23 cellular contexts compared by ENCODE assay signal in genomic region chr6:127532991-127533390, GRCh38. TPM values are rescaled to one million over a fixed set of nuclear protein-coding genes. Genes with fewer than 3 reads are reported as not detected.
"Had no signal": no experiment of that assay in that cellular context is flagged by ENCODE, and none has a peak within 500 bp of the region (broad histone marks: within the 10 kb centered on the region; RNA-seq: fewer than 3 reads in every experiment).

No MANE protein-coding gene starts in this region.

- H3K36me3 ChIP-seq: colonic mucosa, stomach, upper lobe of right lung had no signal

- H3K9me3 ChIP-seq: body of pancreas, colonic mucosa, stomach, upper lobe of right lung had no signal

- H3K27me3 ChIP-seq: body of pancreas, colonic mucosa had no signal

- H3K4me3 Mint-ChIP-seq: activated B cell treated with CpG ODN at 0.5 μM for 24 hours; activated CD4-positive, alpha-beta memory T cell treated with anti-CD3 and anti-CD28 coated beads for 36 hours; activated naive CD8-positive, alpha-beta T cell; activated T-helper 1 cell treated with anti-CD3 and anti-CD28 coated beads, Interleukin-12 subunit alpha, Interleukin-12 subunit beta, Interleukin-2, Interleukin-4 antibody, amounts not matched to agents 30 ng/mL and 10 ng/mL and 1 ng/mL, durations not matched to agents 14 hours and 24 hours and 36 hours; mesothelial cell of epicardium; natural killer cell treated with Interleukin-12 subunit alpha and Interleukin-12 subunit beta and Interleukin-15 and Interleukin-18, amount 100 ng/mL, for 72 hours; stimulated activated effector memory CD8-positive, alpha-beta T cell treated with anti-CD3 and anti-CD28 coated beads, Interleukin-12 subunit alpha, Interleukin-12 subunit beta, amount 100 ng/mL, for 72 hours had no signal

- H3K27ac ChIP-seq: body of pancreas, colonic mucosa, foreskin keratinocyte, parathyroid adenoma, stomach, upper lobe of right lung had no signal

- H3K36me3 Mint-ChIP-seq: activated CD4-positive, alpha-beta memory T cell treated with anti-CD3 and anti-CD28 coated beads for 36 hours; activated naive CD8-positive, alpha-beta T cell; mesothelial cell of epicardium; natural killer cell treated with Interleukin-12 subunit alpha and Interleukin-12 subunit beta and Interleukin-15 and Interleukin-18, amount 100 ng/mL, for 72 hours; stimulated activated effector memory CD8-positive, alpha-beta T cell treated with anti-CD3 and anti-CD28 coated beads, Interleukin-12 subunit alpha, Interleukin-12 subunit beta, amount 100 ng/mL, for 72 hours had no signal

- H3K4me3 ChIP-seq: body of pancreas, colonic mucosa, lung, stomach, upper lobe of right lung had no signal

- H3K4me1 Mint-ChIP-seq: activated B cell treated with CpG ODN at 0.5 μM for 24 hours; mesothelial cell of epicardium; stimulated activated effector memory CD8-positive, alpha-beta T cell treated with anti-CD3 and anti-CD28 coated beads, Interleukin-12 subunit alpha, Interleukin-12 subunit beta, amount 100 ng/mL, for 72 hours had no signal

- ATAC-seq: body of pancreas; foreskin keratinocyte; natural killer cell treated with Interleukin-12 subunit alpha and Interleukin-12 subunit beta and Interleukin-15 and Interleukin-18, amount 100 ng/mL, for 72 hours; sciatic nerve; stimulated activated effector memory CD8-positive, alpha-beta T cell treated with anti-CD3 and anti-CD28 coated beads, Interleukin-12 subunit alpha, Interleukin-12 subunit beta, amount 100 ng/mL, for 72 hours; upper lobe of right lung had no signal

- H3K9ac ChIP-seq: parathyroid adenoma had no signal

- DNase-seq: activated B cell treated with CpG ODN at 0.5 μM for 24 hours; activated CD4-positive, alpha-beta memory T cell treated with anti-CD3 and anti-CD28 coated beads for 36 hours; activated CD4-positive, alpha-beta T cell treated with anti-CD3 and anti-CD28 coated beads for 4 hours; activated T-cell treated with anti-CD3 and anti-CD28 coated beads for 4 hours; body of pancreas; central memory CD4-positive, alpha-beta T cell; colonic mucosa; foreskin keratinocyte; hypothalamus; stimulated activated CD4-positive, alpha-beta T cell treated with anti-CD3 and anti-CD28 coated beads, Interleukin-4, amount 100 ng/mL, for 24 hours; stomach; upper lobe of right lung had no signal

- H3K9me3 Mint-ChIP-seq: activated B cell treated with CpG ODN at 0.5 μM for 24 hours; activated CD4-positive, alpha-beta memory T cell treated with anti-CD3 and anti-CD28 coated beads for 36 hours; activated T-helper 1 cell treated with anti-CD3 and anti-CD28 coated beads, Interleukin-12 subunit alpha, Interleukin-12 subunit beta, Interleukin-2, Interleukin-4 antibody, amounts not matched to agents 30 ng/mL and 10 ng/mL and 1 ng/mL, durations not matched to agents 14 hours and 24 hours and 36 hours; mesothelial cell of epicardium; natural killer cell treated with Interleukin-12 subunit alpha and Interleukin-12 subunit beta and Interleukin-15 and Interleukin-18, amount 100 ng/mL, for 72 hours; stimulated activated effector memory CD8-positive, alpha-beta T cell treated with anti-CD3 and anti-CD28 coated beads, Interleukin-12 subunit alpha, Interleukin-12 subunit beta, amount 100 ng/mL, for 72 hours had no signal

- H2AFZ ChIP-seq: parathyroid adenoma had no signal

- H3K27ac Mint-ChIP-seq: activated B cell treated with CpG ODN at 0.5 μM for 24 hours; activated CD4-positive, alpha-beta memory T cell treated with anti-CD3 and anti-CD28 coated beads for 36 hours; activated naive CD8-positive, alpha-beta T cell; activated T-helper 1 cell treated with anti-CD3 and anti-CD28 coated beads, Interleukin-12 subunit alpha, Interleukin-12 subunit beta, Interleukin-2, Interleukin-4 antibody, amounts not matched to agents 30 ng/mL and 10 ng/mL and 1 ng/mL, durations not matched to agents 14 hours and 24 hours and 36 hours; mesothelial cell of epicardium; natural killer cell treated with Interleukin-12 subunit alpha and Interleukin-12 subunit beta and Interleukin-15 and Interleukin-18, amount 100 ng/mL, for 72 hours; stimulated activated effector memory CD8-positive, alpha-beta T cell treated with anti-CD3 and anti-CD28 coated beads, Interleukin-12 subunit alpha, Interleukin-12 subunit beta, amount 100 ng/mL, for 72 hours had no signal

- FAIRE-seq: keratinocyte had no signal

- H3K79me2 ChIP-seq: parathyroid adenoma had no signal

- H3K4me1 ChIP-seq: body of pancreas, colonic mucosa, foreskin keratinocyte, parathyroid adenoma, stomach, upper lobe of right lung had no signal

RNA-seq across cellular contexts. Expression of gene C6orf58, which starts 44.0 kb away (rescaled TPM):
- total RNA-seq: activated B cell treated with CpG ODN at 0.5 μM for 24 hours; activated CD4-positive, alpha-beta memory T cell treated with anti-CD3 and anti-CD28 coated beads for 36 hours; body of pancreas; colonic mucosa; lung; natural killer cell treated with Interleukin-12 subunit alpha and Interleukin-12 subunit beta and Interleukin-15 and Interleukin-18, amount 100 ng/mL, for 72 hours; sciatic nerve; T-helper 2 cell treated with Interferon-gamma antibody and Interleukin-4, amounts not matched to agents 100 ng/mL and 5 ng/mL, for 36 hours; upper lobe of right lung had no signal
- polyA plus RNA-seq: esophagus, keratinocyte had no signal
